In the genomic region with DNA sequence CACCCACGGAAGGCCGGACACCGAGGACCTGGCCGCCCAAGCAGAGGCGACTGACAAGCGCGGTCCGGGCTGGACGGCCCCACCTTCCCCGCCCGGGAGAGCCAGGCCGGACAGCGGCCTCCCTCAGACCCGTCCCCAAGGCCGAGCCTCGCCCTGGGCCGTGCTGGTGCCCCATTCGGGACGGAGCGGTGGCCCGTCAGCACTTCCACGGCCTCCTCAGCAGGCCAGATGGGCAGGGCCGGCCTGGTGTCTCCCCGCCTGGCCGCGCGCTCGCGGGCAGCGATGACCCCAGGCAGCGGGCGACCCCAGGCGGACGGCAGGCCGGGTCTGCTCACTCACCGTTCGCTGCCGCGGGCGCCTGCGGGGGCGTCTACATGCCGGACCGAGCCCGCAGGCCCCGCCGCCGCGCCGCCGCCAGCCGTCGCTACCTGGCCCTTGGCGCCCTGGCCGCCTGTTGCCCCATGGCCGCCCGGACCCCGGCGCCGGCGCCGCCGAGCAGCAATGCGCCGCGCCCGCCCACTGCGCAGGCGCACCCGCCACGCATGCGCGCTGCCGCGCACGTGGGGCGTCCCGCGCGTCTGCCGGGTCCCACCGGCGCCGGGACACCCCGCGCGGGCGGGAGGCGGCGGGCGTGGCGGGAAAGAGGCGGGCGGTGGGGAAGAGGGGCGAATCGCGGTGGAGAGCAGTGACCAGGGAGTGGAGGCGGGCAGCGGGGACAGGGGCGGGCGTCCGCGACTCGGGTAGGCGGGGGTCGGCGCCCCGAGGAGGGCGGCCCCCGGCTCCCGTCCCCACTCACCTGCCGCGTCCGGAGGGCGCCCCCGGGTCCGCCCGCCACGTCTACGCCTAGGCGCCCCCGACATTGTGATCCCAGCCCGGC, we compare ENCODE assay signal across 8 cellular contexts. TPM values are rescaled to one million over a fixed set of nuclear protein-coding genes. Genes with fewer than 3 reads are reported as not detected.
DNase-seq lines count a peak whose midpoint lies in the region; ATAC-seq lines count a peak whose summit lies in the region.

A gene with protein sequence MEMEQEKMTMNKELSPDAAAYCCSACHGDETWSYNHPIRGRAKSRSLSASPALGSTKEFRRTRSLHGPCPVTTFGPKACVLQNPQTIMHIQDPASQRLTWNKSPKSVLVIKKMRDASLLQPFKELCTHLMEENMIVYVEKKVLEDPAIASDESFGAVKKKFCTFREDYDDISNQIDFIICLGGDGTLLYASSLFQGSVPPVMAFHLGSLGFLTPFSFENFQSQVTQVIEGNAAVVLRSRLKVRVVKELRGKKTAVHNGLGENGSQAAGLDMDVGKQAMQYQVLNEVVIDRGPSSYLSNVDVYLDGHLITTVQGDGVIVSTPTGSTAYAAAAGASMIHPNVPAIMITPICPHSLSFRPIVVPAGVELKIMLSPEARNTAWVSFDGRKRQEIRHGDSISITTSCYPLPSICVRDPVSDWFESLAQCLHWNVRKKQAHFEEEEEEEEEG (minus strand): TSS at position 521 of the 877 bp plus-strand sequence. CDS start 13,064 bp downstream, outside the sequence.

- peak within 1 kb of the TSS; percentile 79 for H3K27ac ChIP-seq in cingulate gyrus (ENCODE audit: low read depth, low read length)

- ATAC-seq in HG02571 (IDR thresholded peaks at IDR 0.05; ENCODE audit: unreplicated experiment) (peak; percentile 44), left lobe of liver (peak; percentile 53)

- DNase-seq in NCI-H1436 (lab: John Stamatoyannopoulos, UW) (peak; percentile 62), NCI-H1436 treated with DMSO at 0.1 percent for 48 hours (lab: John Stamatoyannopoulos, UW) (no peak), NCI-H1105 (lab: John Stamatoyannopoulos, UW) (peak; percentile 49), left lobe of liver (ENCODE audit: low spot score) (peak; percentile 84)
- DNase-seq in activated CD4-positive, alpha-beta T cell treated with anti-CD3 and anti-CD28 coated beads for 1 hour, result peak; percentile 65
- peak; percentile 64 for DNase-seq in stimulated activated CD4-positive, alpha-beta T cell treated with anti-CD3 and anti-CD28 coated beads, Interleukin-1b, Interleukin-23, amount 100 ng/mL, for 48 hours

RNA-seq across cellular contexts. Expression of the gene that starts here (rescaled TPM):
- total RNA-seq in left lobe of liver, result 136 TPM
